ENCODE assay signal across 2 cellular contexts in the genomic region with DNA sequence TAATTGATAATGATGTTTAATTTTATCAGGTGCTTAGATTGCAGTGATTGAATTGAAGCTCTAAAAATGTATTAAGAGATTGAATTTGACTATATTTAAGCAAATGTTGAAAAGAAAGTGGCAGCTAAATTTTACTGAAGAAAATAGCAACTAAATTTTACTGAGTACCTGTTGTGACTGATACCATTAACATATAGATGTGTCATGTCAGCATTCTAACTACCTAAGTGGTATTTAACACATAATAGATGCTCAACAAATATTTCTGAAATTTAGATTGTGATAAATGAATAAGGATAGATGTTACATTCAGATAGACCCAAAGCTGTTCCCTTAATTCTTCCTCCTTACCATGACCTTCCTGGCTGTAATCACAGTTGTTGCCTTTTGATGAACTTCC.
TF ChIP-seq lines count a peak whose summit lies in the region.

No MANE protein-coding gene starts in this region.

TF ChIP-seq in HepG2, 621 proteins besides CTCF, POLR2A, EP300 and RAD21 (continued from another document):
- TF ChIP-seq, protein P1, sequence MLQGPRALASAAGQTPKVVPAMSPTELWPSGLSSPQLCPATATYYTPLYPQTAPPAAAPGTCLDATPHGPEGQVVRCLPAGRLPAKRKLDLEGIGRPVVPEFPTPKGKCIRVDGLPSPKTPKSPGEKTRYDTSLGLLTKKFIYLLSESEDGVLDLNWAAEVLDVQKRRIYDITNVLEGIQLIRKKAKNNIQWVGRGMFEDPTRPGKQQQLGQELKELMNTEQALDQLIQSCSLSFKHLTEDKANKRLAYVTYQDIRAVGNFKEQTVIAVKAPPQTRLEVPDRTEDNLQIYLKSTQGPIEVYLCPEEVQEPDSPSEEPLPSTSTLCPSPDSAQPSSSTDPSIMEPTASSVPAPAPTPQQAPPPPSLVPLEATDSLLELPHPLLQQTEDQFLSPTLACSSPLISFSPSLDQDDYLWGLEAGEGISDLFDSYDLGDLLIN (CRISPR knock-in tag; IDR thresholded peaks at IDR 0.05; ENCODE audit: borderline replicate concordance) = no peak
- TF ChIP-seq MAFF (IDR thresholded peaks at IDR 0.05; ENCODE audit: low read depth, low read length) (peak; percentile 70), SRY (CRISPR knock-in tag; IDR thresholded peaks at IDR 0.05) (no peak), MAFK (conservative IDR thresholded peaks at IDR 0.05 in 1 of 2, IDR thresholded peaks at IDR 0.05 in 1 of 2; ENCODE audit: low read length in 2 of 2) (peak; percentile 49 to 85; a peak in 3 of 4 replicates), SP1 (IDR thresholded peaks at IDR 0.05) (no peak), SP1 (CRISPR knock-in tag; IDR thresholded peaks at IDR 0.05) (no peak)
- TF ChIP-seq, protein P2, sequence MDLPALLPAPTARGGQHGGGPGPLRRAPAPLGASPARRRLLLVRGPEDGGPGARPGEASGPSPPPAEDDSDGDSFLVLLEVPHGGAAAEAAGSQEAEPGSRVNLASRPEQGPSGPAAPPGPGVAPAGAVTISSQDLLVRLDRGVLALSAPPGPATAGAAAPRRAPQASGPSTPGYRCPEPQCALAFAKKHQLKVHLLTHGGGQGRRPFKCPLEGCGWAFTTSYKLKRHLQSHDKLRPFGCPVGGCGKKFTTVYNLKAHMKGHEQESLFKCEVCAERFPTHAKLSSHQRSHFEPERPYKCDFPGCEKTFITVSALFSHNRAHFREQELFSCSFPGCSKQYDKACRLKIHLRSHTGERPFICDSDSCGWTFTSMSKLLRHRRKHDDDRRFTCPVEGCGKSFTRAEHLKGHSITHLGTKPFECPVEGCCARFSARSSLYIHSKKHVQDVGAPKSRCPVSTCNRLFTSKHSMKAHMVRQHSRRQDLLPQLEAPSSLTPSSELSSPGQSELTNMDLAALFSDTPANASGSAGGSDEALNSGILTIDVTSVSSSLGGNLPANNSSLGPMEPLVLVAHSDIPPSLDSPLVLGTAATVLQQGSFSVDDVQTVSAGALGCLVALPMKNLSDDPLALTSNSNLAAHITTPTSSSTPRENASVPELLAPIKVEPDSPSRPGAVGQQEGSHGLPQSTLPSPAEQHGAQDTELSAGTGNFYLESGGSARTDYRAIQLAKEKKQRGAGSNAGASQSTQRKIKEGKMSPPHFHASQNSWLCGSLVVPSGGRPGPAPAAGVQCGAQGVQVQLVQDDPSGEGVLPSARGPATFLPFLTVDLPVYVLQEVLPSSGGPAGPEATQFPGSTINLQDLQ (CRISPR knock-in tag; IDR thresholded peaks at IDR 0.05) = no peak

TF ChIP-seq in IMR-90, 13 proteins besides CTCF, POLR2A, EP300 and RAD21 (continued from another document):
- TF ChIP-seq RFX5 (IDR thresholded peaks at IDR 0.05; ENCODE audit: low read depth, low read length) (no peak), MAFK (IDR thresholded peaks at IDR 0.05; ENCODE audit: low read depth, low read length) (peak; percentile 82), CHD1 (IDR thresholded peaks at IDR 0.05; ENCODE audit: low read depth, low read length) (no peak)
